Comparison of ENCODE assay signal across 8 cellular contexts in the genomic region with DNA sequence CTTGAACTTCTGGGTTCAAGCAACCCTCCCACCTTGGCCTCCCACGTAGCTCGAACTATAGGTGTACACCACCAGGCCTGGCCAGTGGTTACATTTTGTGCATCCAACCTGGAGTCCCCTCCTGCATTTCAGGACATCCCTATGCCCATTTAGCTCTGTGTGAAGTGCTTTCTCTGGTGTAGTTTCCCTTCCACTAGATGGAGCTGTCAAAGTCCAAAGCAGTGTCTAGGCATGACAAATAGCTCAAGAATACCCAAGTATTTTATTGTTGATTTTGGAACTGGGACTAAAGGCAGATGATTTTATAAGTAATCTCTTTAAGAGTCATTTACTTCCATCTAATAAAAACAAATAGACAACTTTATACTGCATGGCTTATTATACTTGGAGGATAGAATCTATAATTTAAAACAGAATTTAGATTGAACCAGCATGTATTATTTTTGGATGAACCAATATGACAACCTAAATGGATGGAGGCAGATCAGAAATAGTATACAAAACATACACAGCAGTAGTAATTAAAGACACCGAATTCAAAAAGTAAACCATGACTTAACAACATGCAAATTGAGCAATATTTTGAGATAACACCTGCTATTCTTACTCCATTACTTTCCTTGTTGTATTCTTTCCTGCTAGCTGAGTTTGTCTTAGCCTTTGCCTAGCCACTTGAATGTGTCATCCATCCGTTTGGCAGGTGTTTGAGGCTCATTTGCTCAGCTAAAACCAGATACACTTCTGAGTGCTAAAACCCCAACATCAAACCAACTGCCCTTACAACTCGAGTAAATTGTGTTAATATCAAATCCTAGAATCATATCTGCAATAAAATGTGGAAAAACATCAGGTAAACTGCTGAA. TPM values are rescaled to one million over a fixed set of nuclear protein-coding genes. Genes with fewer than 3 reads are reported as not detected.
DNase-seq lines count a peak whose midpoint lies in the region; ATAC-seq and TF ChIP-seq lines count a peak whose summit lies in the region.

No MANE protein-coding gene starts in this region.

- no peak overlapping the region for H3K4me2 ChIP-seq in OCI-LY1 (ENCODE audit: low read length)
- H3K4me2 ChIP-seq in osteoblast (ENCODE audit: insufficient read depth, low read length) = no peak overlapping the region

- H3K9me3 ChIP-seq in OCI-LY1 (ENCODE audit: low read length) (no peaks in the 10 kb centered on the region), colonic mucosa (no peaks in the 10 kb centered on the region), osteoblast (ENCODE audit: low read depth, low read length) (no peaks in the 10 kb centered on the region)

- H3K36me3 ChIP-seq in OCI-LY1 (ENCODE audit: insufficient read depth, low read length) (peaks cover 80% of the 10 kb centered on the region), colonic mucosa (no peaks in the 10 kb centered on the region), osteoblast (ENCODE audit: insufficient read depth, low read length) (peaks cover 38% of the 10 kb centered on the region)

- H2AFZ ChIP-seq in OCI-LY1 (ENCODE audit: low read length) (no peak overlapping the region), osteoblast (ENCODE audit: low read length) (no peak overlapping the region)

- H3K4me1 ChIP-seq in OCI-LY1 (ENCODE audit: insufficient read depth, low read length, severe bottlenecking) = peaks cover 11% of the 10 kb centered on the region
- no peaks in the 10 kb centered on the region for H3K4me1 ChIP-seq in colonic mucosa
- peaks cover 8% of the 10 kb centered on the region for H3K4me1 ChIP-seq in osteoblast (ENCODE audit: insufficient read depth, low read length)

- H3K27ac ChIP-seq in C4-2B = no peak overlapping the region
- H3K27ac ChIP-seq in OCI-LY1 (ENCODE audit: low read depth, low read length, poor library complexity, severe bottlenecking) = no peak overlapping the region
- H3K27ac ChIP-seq in colonic mucosa = no peak overlapping the region
- H3K27ac ChIP-seq in osteoblast (ENCODE audit: low read depth, low read length) = peak overlapping the region; percentile 15

- H3K9ac ChIP-seq in OCI-LY1 (ENCODE audit: low read length) = no peak overlapping the region
- no peak overlapping the region for H3K9ac ChIP-seq in colonic mucosa (ENCODE audit: low read depth in 2 of 2, low read length in 2 of 2)

- no peaks in the 10 kb centered on the region for H3K79me2 ChIP-seq in OCI-LY1 (ENCODE audit: insufficient read depth, low read length)
- H3K79me2 ChIP-seq in osteoblast (ENCODE audit: insufficient read depth, low read length) = no peaks in the 10 kb centered on the region

- no peaks in the 10 kb centered on the region for H3K9me2 ChIP-seq in OCI-LY1 (ENCODE audit: low read depth, low read length)

- DNase-seq in GM10266 (ENCODE audit: extremely low spot score) = peak; percentile 33
- DNase-seq in colonic mucosa = peak; percentile 18
- DNase-seq in osteoblast (ENCODE audit: insufficient read length, low spot score, missing footprints) = peak; percentile 86
- DNase-seq in T-helper 9 cell = no peak

- intact Hi-C loops in colonic mucosa (cut with DNase I) = no loop called here

- peaks cover 5% of the 10 kb centered on the region; the same call in 1 of the 2 replicates for H3F3A ChIP-seq in OCI-LY1 (ENCODE audit: insufficient read depth, low read length)

- TF ChIP-seq CTCF in C4-2B (conservative IDR thresholded peaks at IDR 0.05) (peak; percentile 90), GM10266 (IDR thresholded peaks at IDR 0.05; ENCODE audit: control insufficient read depth, insufficient read depth, low read depth, missing control alignments) (peak; percentile 53), OCI-LY1 (IDR thresholded peaks at IDR 0.05; ENCODE audit: low read length) (peak; percentile 66), colonic mucosa (IDR thresholded peaks at IDR 0.05) (peak; percentile 23), osteoblast (IDR thresholded peaks at IDR 0.05; ENCODE audit: extremely low read depth, low read depth, low read length) (peak; percentile 78)

- ATAC-seq in HG02885 (IDR thresholded peaks at IDR 0.05; ENCODE audit: poor library complexity, unreplicated experiment) = no peak
- no peak for ATAC-seq in GM19328 (IDR thresholded peaks at IDR 0.05; ENCODE audit: unreplicated experiment)

- no peak overlapping the region for H3K4me3 ChIP-seq in OCI-LY1 (ENCODE audit: low read depth, low read length, poor library complexity, severe bottlenecking)
- no peak overlapping the region for H3K4me3 ChIP-seq in colonic mucosa
- no peak overlapping the region for H3K4me3 ChIP-seq in osteoblast (ENCODE audit: insufficient read depth, low read length)

- H4K20me1 ChIP-seq in OCI-LY1 (ENCODE audit: insufficient read depth, low read length) (no peaks in the 10 kb centered on the region), osteoblast (ENCODE audit: insufficient read depth, low read length) (peaks cover 15% of the 10 kb centered on the region)

- H3K27me3 ChIP-seq in OCI-LY1 (ENCODE audit: insufficient read depth, low read length) (no peaks in the 10 kb centered on the region), colonic mucosa (no peaks in the 10 kb centered on the region), osteoblast (ENCODE audit: insufficient read depth, low read length) (no peaks in the 10 kb centered on the region)

RNA-seq across cellular contexts. Expression of a gene that starts 37.7 kb away (rescaled TPM):
- 10 to 100 TPM; 25.2 to 25.4 TPM for total RNA-seq in colonic mucosa
- total RNA-seq in osteoblast = 13.4 and 15.6 TPM in 2 replicates

RNA-seq across cellular contexts. Expression of a gene that starts 44.4 kb away (rescaled TPM):
- 10 to 100 TPM; 24.1 to 47.8 TPM for total RNA-seq in colonic mucosa
- total RNA-seq in osteoblast = 16.6 and 18.3 TPM in 2 replicates

RNA-seq across cellular contexts. Expression of a gene that starts 52.5 kb away (rescaled TPM):
- total RNA-seq in colonic mucosa (10 to 100 TPM; 43.8 to 48.9 TPM), osteoblast (68.0 and 71.0 TPM in 2 replicates)

Comparison
In these comparisons a context has a peak if more than half of its experiments do, and no peak if none do; other contexts are left out.
1. CTCF ChIP-seq: peak in every context shown above with its lines; median percentile 90 in C4-2B; 78 in osteoblast; 66 in OCI-LY1; 53 in GM10266; 23 in colonic mucosa.